ENCODE assay signal across 1 cellular context in genomic region chr21:34034369-34035014, GRCh38.
A peak's percentile ranks its signal among the peaks of the same experiment; 100 is the strongest.
TF ChIP-seq lines count a peak whose summit lies in the region.

No MANE protein-coding gene starts in this region.

TF ChIP-seq in K562, 482 proteins besides CTCF, POLR2A, EP300 and RAD21:
- TF ChIP-seq ARNT (IDR thresholded peaks at IDR 0.05) (peak in 1 of 2 experiments; percentile 97; a peak in 2 of 4 replicates), SREBF1 (IDR thresholded peaks at IDR 0.05; ENCODE audit: borderline replicate concordance, low read depth, low read length) (no peak), CREB3L1 (IDR thresholded peaks at IDR 0.05; ENCODE audit: borderline replicate concordance, low read depth) (peak; percentile 51; the same call in 1 of the 2 replicates)
